19 cellular contexts compared by ENCODE assay signal in the genomic region with DNA sequence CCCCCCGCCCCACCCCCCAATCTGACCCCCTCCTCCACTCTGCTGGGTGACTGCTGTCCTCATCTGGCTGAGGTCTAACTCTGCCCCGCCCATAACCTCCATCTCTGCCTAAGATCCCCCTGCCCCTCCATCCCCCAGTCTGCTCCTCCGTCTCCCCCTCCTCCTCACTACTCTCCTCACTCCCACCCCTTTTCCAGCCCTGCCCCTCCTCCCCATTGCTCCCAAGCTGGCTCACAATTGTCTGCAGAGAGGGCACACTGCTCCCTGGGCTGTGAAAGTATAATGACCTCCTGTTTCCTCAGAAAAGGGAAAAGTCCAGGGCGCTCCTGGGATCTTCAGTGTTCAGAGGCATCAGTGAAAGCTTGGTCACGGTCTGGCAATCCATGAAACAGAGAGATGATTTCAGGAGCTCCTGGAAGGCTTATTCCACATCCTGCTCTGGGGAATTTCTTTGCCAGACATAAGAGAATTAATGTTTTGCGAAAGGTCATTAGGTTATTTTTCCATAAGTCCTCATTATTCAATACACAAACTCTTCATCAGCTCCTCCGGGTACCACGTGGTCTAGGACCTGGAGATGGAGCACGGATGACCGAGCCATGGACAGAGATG. TPM values are rescaled to one million over a fixed set of nuclear protein-coding genes. Genes with fewer than 3 reads are reported as not detected.
"Had no signal": no experiment of that assay in that cellular context is flagged by ENCODE, and none has a peak within 500 bp of the region (broad histone marks: within the 10 kb centered on the region; RNA-seq: fewer than 3 reads in every experiment).

No MANE protein-coding gene starts in this region.

- H3K4me3 Mint-ChIP-seq: activated CD8-positive, alpha-beta T cell treated with anti-CD3 and anti-CD28 coated beads for 36 hours; activated T-helper 1 cell treated with anti-CD3 and anti-CD28 coated beads, Interleukin-12 subunit alpha, Interleukin-12 subunit beta, Interleukin-2, Interleukin-4 antibody, amounts not matched to agents 30 ng/mL and 10 ng/mL and 1 ng/mL, durations not matched to agents 14 hours and 24 hours and 36 hours; immature natural killer cell; stimulated activated naive CD8-positive, alpha-beta T cell treated with anti-CD3 and anti-CD28 coated beads, Interleukin-15, amount 100 ng/mL, for 72 hours had no signal

- H3K4me1 ChIP-seq: pancreas, testis had no signal

- ATAC-seq: activated CD8-positive, alpha-beta T cell treated with anti-CD3 and anti-CD28 coated beads for 36 hours; left lobe of liver; pancreas; stimulated activated naive CD8-positive, alpha-beta T cell treated with anti-CD3 and anti-CD28 coated beads, Interleukin-15, amount 100 ng/mL, for 72 hours had no signal

- H3K27ac ChIP-seq: cardiac muscle cell, pancreas, testis, VCaP had no signal

- H3K36me3 Mint-ChIP-seq: immature natural killer cell had no signal

- H3K4me1 Mint-ChIP-seq: immature natural killer cell; stimulated activated naive CD8-positive, alpha-beta T cell treated with anti-CD3 and anti-CD28 coated beads, Interleukin-15, amount 100 ng/mL, for 72 hours had no signal

- H3K9me3 Mint-ChIP-seq: activated CD8-positive, alpha-beta T cell treated with anti-CD3 and anti-CD28 coated beads for 36 hours; activated T-helper 1 cell treated with anti-CD3 and anti-CD28 coated beads, Interleukin-12 subunit alpha, Interleukin-12 subunit beta, Interleukin-2, Interleukin-4 antibody, amounts not matched to agents 30 ng/mL and 10 ng/mL and 1 ng/mL, durations not matched to agents 14 hours and 24 hours and 36 hours; immature natural killer cell; stimulated activated naive CD8-positive, alpha-beta T cell treated with anti-CD3 and anti-CD28 coated beads, Interleukin-15, amount 100 ng/mL, for 72 hours had no signal

- H3K27ac Mint-ChIP-seq: activated CD8-positive, alpha-beta T cell treated with anti-CD3 and anti-CD28 coated beads for 36 hours; activated T-helper 1 cell treated with anti-CD3 and anti-CD28 coated beads, Interleukin-12 subunit alpha, Interleukin-12 subunit beta, Interleukin-2, Interleukin-4 antibody, amounts not matched to agents 30 ng/mL and 10 ng/mL and 1 ng/mL, durations not matched to agents 14 hours and 24 hours and 36 hours; immature natural killer cell; stimulated activated naive CD8-positive, alpha-beta T cell treated with anti-CD3 and anti-CD28 coated beads, Interleukin-15, amount 100 ng/mL, for 72 hours had no signal

- H3K36me3 ChIP-seq: cardiac muscle cell, pancreas had no signal

- H3K9me3 ChIP-seq: pancreas, testis had no signal

- DNase-seq: activated CD4-positive, alpha-beta T cell treated with anti-CD3 and anti-CD28 coated beads for 4 hours; activated CD8-positive, alpha-beta memory T cell treated with anti-CD3 and anti-CD28 coated beads, Interleukin-2, amount 50 U/mL, for 4 hours; activated CD8-positive, alpha-beta T cell treated with anti-CD3 and anti-CD28 coated beads for 36 hours; activated naive CD4-positive, alpha-beta T cell; hypothalamus; immature natural killer cell; mammary epithelial cell; pancreas; stimulated activated CD4-positive, alpha-beta T cell treated with anti-CD3 and anti-CD28 coated beads, Interleukin-15, amount 100 ng/mL, for 24 hours; stimulated activated CD4-positive, alpha-beta T cell treated with anti-CD3 and anti-CD28 coated beads, Interleukin-4, amount 100 ng/mL, for 4 hours; stimulated activated naive CD8-positive, alpha-beta T cell treated with anti-CD3 and anti-CD28 coated beads, Interleukin-15, amount 100 ng/mL, for 72 hours; T-helper 1 cell; testis had no signal

- H3K4me3 ChIP-seq: cardiac muscle cell, pancreas, testis had no signal

- H3K27me3 ChIP-seq: cardiac muscle cell, pancreas, testis had no signal

RNA-seq across cellular contexts. Expression of a gene that starts 21.5 kb away (rescaled TPM):
- total RNA-seq: activated CD8-positive, alpha-beta T cell treated with anti-CD3 and anti-CD28 coated beads for 36 hours; activated T-helper 1 cell treated with anti-CD3 and anti-CD28 coated beads, Interleukin-12 subunit alpha, Interleukin-12 subunit beta, Interleukin-2, Interleukin-4 antibody, amounts not matched to agents 30 ng/mL and 10 ng/mL and 1 ng/mL, durations not matched to agents 14 hours and 24 hours and 36 hours; cardiac muscle cell; left lobe of liver; mammary epithelial cell; skeletal muscle tissue; testis; ureter had no signal

RNA-seq across cellular contexts. Expression of a gene that starts 31.5 kb away (rescaled TPM):
- total RNA-seq: activated CD8-positive, alpha-beta T cell treated with anti-CD3 and anti-CD28 coated beads for 36 hours; activated T-helper 1 cell treated with anti-CD3 and anti-CD28 coated beads, Interleukin-12 subunit alpha, Interleukin-12 subunit beta, Interleukin-2, Interleukin-4 antibody, amounts not matched to agents 30 ng/mL and 10 ng/mL and 1 ng/mL, durations not matched to agents 14 hours and 24 hours and 36 hours; cardiac muscle cell; left lobe of liver; mammary epithelial cell; skeletal muscle tissue; testis; ureter had no signal
